In genomic region chr4:83821493-83821892, GRCh38 we compare ENCODE assay signal across 28 cellular contexts.
"Had no signal": no experiment of that assay in that cellular context is flagged by ENCODE, and none has a peak within 500 bp of the region (broad histone marks: within the 10 kb centered on the region; RNA-seq: fewer than 3 reads in every experiment).

No MANE protein-coding gene starts in this region.

- H3K27me3 Mint-ChIP-seq: activated CD4-positive, alpha-beta T cell treated with anti-CD3 and anti-CD28 coated beads, Interleukin-2, amount 10 ng/mL, durations not matched to agents 7 days and 5 days; activated naive CD8-positive, alpha-beta T cell treated with anti-CD3 and anti-CD28 coated beads, Interleukin-2, amount 10 ng/mL, durations not matched to agents 7 days and 5 days; activated T-cell treated with anti-CD3 and anti-CD28 coated beads, Interleukin-2, amount 50 U/mL, for 24 hours; central memory CD8-positive, alpha-beta T cell had no signal

- H3K9me3 Mint-ChIP-seq: activated CD4-positive, alpha-beta T cell treated with anti-CD3 and anti-CD28 coated beads, Interleukin-2, amount 10 ng/mL, durations not matched to agents 7 days and 5 days had no signal

- H3K27ac Mint-ChIP-seq: activated CD4-positive, alpha-beta T cell treated with anti-CD3 and anti-CD28 coated beads, Interleukin-2, amount 10 ng/mL, durations not matched to agents 7 days and 5 days; activated CD8-positive, alpha-beta T cell treated with anti-CD3 and anti-CD28 coated beads, Interleukin-2, amount 10 ng/mL, durations not matched to agents 7 days and 5 days; activated naive CD4-positive, alpha-beta T cell treated with anti-CD3 and anti-CD28 coated beads, Interleukin-2, amount 50 U/mL, for 24 hours; activated naive CD8-positive, alpha-beta T cell treated with anti-CD3 and anti-CD28 coated beads, Interleukin-2, amount 10 ng/mL, durations not matched to agents 7 days and 5 days; activated T-cell treated with anti-CD3 and anti-CD28 coated beads, Interleukin-2, amount 50 U/mL, for 24 hours; activated T-helper 2 cell treated with anti-CD3 and anti-CD28 coated beads, Interferon-gamma antibody, Interleukin-2, Interleukin-4, amounts not matched to agents 10 μg/mL and 5 μg/mL and 100 μg/mL, durations not matched to agents 14 hours and 24 hours and 36 hours had no signal

- H3K9me3 ChIP-seq: ascending aorta, SJCRH30 had no signal

- H3K9ac ChIP-seq: KMS-11 had no signal

- H3K36me3 Mint-ChIP-seq: activated naive CD4-positive, alpha-beta T cell treated with anti-CD3 and anti-CD28 coated beads, Interleukin-2, amount 50 U/mL, for 24 hours; activated naive CD8-positive, alpha-beta T cell treated with anti-CD3 and anti-CD28 coated beads, Interleukin-2, amount 10 ng/mL, durations not matched to agents 7 days and 5 days had no signal

- H3K4me1 ChIP-seq: ascending aorta, SJCRH30 had no signal

- ATAC-seq: activated CD8-positive, alpha-beta T cell treated with anti-CD3 and anti-CD28 coated beads, Interleukin-2, amount 10 ng/mL, durations not matched to agents 7 days and 5 days; Panc1 had no signal

- H3K4me3 ChIP-seq: ascending aorta, cardiac muscle cell, SJCRH30, SK-N-MC had no signal

- DNase-seq: activated CD4-positive, alpha-beta T cell treated with anti-CD3 and anti-CD28 coated beads, Interleukin-2, amount 10 ng/mL, durations not matched to agents 7 days and 5 days; activated CD4-positive, alpha-beta T cell treated with anti-CD3 and anti-CD28 coated beads, Interleukin-2, amount 50 U/mL, for 48 hours; activated CD8-positive, alpha-beta T cell treated with anti-CD3 and anti-CD28 coated beads, Interleukin-2, amount 10 ng/mL, durations not matched to agents 7 days and 5 days; activated gamma-delta T cell; activated naive CD4-positive, alpha-beta T cell treated with Interleukin-2 at 50 U/mL for 16 hours; activated naive CD8-positive, alpha-beta T cell treated with anti-CD3 and anti-CD28 coated beads, Interleukin-2, amount 10 ng/mL, durations not matched to agents 7 days and 5 days; activated T-cell treated with anti-CD3 and anti-CD28 coated beads, Interleukin-2, amount 50 U/mL, for 24 hours; amygdala; NCI-H1092 treated with DMSO at 0.1 percent for 48 hours; NCI-H1417 treated with DMSO at 0.1 percent for 48 hours; NCI-H1694; NCI-H1930; NCI-H2107; NCI-H2171; NCI-H345; NCI-H524 treated with DMSO at 0.1 percent for 48 hours; SHP77; SJCRH30; T1000; WERI-Rb-1 had no signal

- H3K4me1 Mint-ChIP-seq: activated CD4-positive, alpha-beta T cell treated with anti-CD3 and anti-CD28 coated beads, Interleukin-2, amount 10 ng/mL, durations not matched to agents 7 days and 5 days; activated naive CD4-positive, alpha-beta T cell treated with anti-CD3 and anti-CD28 coated beads, Interleukin-2, amount 50 U/mL, for 24 hours; activated naive CD8-positive, alpha-beta T cell treated with anti-CD3 and anti-CD28 coated beads, Interleukin-2, amount 10 ng/mL, durations not matched to agents 7 days and 5 days; central memory CD8-positive, alpha-beta T cell had no signal

- H3K27me3 ChIP-seq: ascending aorta, cardiac muscle cell, SJCRH30 had no signal

- H3K27ac ChIP-seq: ascending aorta, cardiac muscle cell, KMS-11, SJCRH30, SK-N-MC, WERI-Rb-1 had no signal

- H3K4me2 ChIP-seq: KMS-11 had no signal

- H3K4me3 Mint-ChIP-seq: activated CD4-positive, alpha-beta T cell treated with anti-CD3 and anti-CD28 coated beads, Interleukin-2, amount 10 ng/mL, durations not matched to agents 7 days and 5 days; activated CD8-positive, alpha-beta T cell treated with anti-CD3 and anti-CD28 coated beads, Interleukin-2, amount 10 ng/mL, durations not matched to agents 7 days and 5 days; activated naive CD4-positive, alpha-beta T cell treated with anti-CD3 and anti-CD28 coated beads, Interleukin-2, amount 50 U/mL, for 24 hours; activated naive CD8-positive, alpha-beta T cell treated with anti-CD3 and anti-CD28 coated beads, Interleukin-2, amount 10 ng/mL, durations not matched to agents 7 days and 5 days; activated T-cell treated with anti-CD3 and anti-CD28 coated beads, Interleukin-2, amount 50 U/mL, for 24 hours; central memory CD8-positive, alpha-beta T cell had no signal

- H3K36me3 ChIP-seq: ascending aorta, cardiac muscle cell, SJCRH30, WERI-Rb-1 had no signal
